ENCODE assay signal across 9 cellular contexts in the genomic region with DNA sequence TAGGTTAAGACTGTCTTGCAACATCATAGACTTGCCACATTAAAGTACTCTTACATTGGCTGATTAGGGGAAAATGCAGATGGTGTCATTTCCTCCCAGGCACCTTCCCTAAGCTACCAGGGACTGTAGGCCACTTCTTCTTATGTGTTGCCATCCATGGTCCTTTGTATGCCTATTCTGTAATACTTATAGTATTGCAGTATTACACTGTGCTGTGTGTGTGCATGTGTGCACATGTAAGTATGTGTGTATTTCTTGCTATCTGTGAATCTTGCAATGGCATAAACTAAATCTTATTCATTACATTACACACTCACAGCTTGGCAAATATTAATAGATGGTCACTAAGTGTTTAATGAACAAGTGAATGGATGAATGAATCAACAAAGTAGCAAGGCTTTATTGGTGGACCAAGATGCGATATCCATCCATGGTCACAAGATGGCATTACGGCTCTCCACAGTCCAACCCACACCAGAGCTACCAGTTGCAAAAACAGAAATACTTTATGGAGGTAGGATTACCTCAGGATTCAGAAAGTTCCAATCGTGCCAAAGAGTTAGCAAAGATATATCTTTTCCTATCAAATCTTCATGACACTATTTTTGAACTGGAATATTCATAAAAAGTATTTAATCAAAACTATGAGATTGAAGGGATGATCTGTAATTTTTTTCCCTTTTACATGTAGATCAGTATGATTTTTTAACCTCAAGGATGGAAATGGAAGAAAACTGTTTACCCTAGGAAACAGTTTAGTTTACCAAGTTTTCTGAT.
DNase-seq lines count a peak whose midpoint lies in the region; ATAC-seq and TF ChIP-seq lines count a peak whose summit lies in the region.
"Had no signal": no experiment of that assay in that cellular context is flagged by ENCODE, and none has a peak within 500 bp of the region (broad histone marks: within the 10 kb centered on the region; RNA-seq: fewer than 3 reads in every experiment).

No MANE protein-coding gene starts in this region.

- no peaks in the 10 kb centered on the region for H3K79me2 ChIP-seq in OCI-LY7 (ENCODE audit: insufficient read depth, low read depth, low read length)

- no TSS peak for BruUV-seq in OCI-LY7 (replicated peaks; lab: Mats Ljungman, UMichigan)

- no peak overlapping the region for H3K4me2 ChIP-seq in OCI-LY7 (ENCODE audit: low read length)

- peaks cover 10% of the 10 kb centered on the region for H3K4me1 ChIP-seq in OCI-LY7 (ENCODE audit: insufficient read depth, low read length, poor library complexity, severe bottlenecking)
- no peaks in the 10 kb centered on the region for H3K4me1 ChIP-seq in breast epithelium
- no peaks in the 10 kb centered on the region for H3K4me1 ChIP-seq in left lung
- no peaks in the 10 kb centered on the region for H3K4me1 ChIP-seq in upper lobe of right lung

- H2AFZ ChIP-seq in OCI-LY7 (ENCODE audit: low read length), result no peak overlapping the region

- H4K20me1 ChIP-seq in OCI-LY7 (ENCODE audit: insufficient read depth, low read length), result no peaks in the 10 kb centered on the region

- no peaks in the 10 kb centered on the region for H3K9me2 ChIP-seq in OCI-LY7 (ENCODE audit: insufficient read depth, low read length)

- TF ChIP-seq CTCF in OCI-LY7 (conservative IDR thresholded peaks at IDR 0.05; ENCODE audit: low read length) (peak; percentile 92), breast epithelium (IDR thresholded peaks at IDR 0.05) (peak in 2 of 3 donors; percentile 42 to 49), left lung (IDR thresholded peaks at IDR 0.05) (peak; percentile 24 to 39), upper lobe of right lung (IDR thresholded peaks at IDR 0.05) (peak; percentile 58)

- POLR2A ChIA-PET in OCI-LY7 (lab: Charles Lee), result interaction anchor here (0.7 to 1.0 kb wide), 6 partner anchors 25 to 1075 kb away, joined by 3 read pairs; a partner anchor contains a TSS

- no peak for TF ChIP-seq POLR2A in breast epithelium (IDR thresholded peaks at IDR 0.05)

- H3K27me3 ChIP-seq in breast epithelium (no peaks in the 10 kb centered on the region), left lung (no peaks in the 10 kb centered on the region), upper lobe of right lung (no peaks in the 10 kb centered on the region)

- H3K36me3 ChIP-seq in OCI-LY7 (ENCODE audit: insufficient read depth, low read length) (no peaks in the 10 kb centered on the region), breast epithelium (no peaks in the 10 kb centered on the region), left lung (peaks cover 0 to 7% of the 10 kb centered on the region in 2 donors), upper lobe of right lung (peaks cover 8% of the 10 kb centered on the region)

- H3K9me3 ChIP-seq in OCI-LY7 (ENCODE audit: low read length) (no peaks in the 10 kb centered on the region), breast epithelium (no peaks in the 10 kb centered on the region), left lung (no peaks in the 10 kb centered on the region), upper lobe of right lung (no peaks in the 10 kb centered on the region)

- peak; percentile 63 for DNase-seq in DMS 273 (lab: John Stamatoyannopoulos, UW; ENCODE audit: unreplicated experiment)
- DNase-seq in OCI-LY7 (ENCODE audit: low spot score), result peak; percentile 53
- DNase-seq in breast epithelium (ENCODE audit: low spot score in 2 of 2), result no peak
- no peak for DNase-seq in left lung
- DNase-seq in upper lobe of right lung, result no peak
- no peak for DNase-seq in cortex of kidney (lab: John Stamatoyannopoulos, UW)
- DNase-seq: activated B cell treated with CpG ODN at 0.5 μM for 24 hours had no signal

- no peak overlapping the region for H3K27ac ChIP-seq in OCI-LY7 (ENCODE audit: low read depth, low read length, poor library complexity, severe bottlenecking)
- no peak overlapping the region for H3K27ac ChIP-seq in breast epithelium
- no peak overlapping the region for H3K27ac ChIP-seq in left lung
- no peak overlapping the region for H3K27ac ChIP-seq in upper lobe of right lung

- CTCF ChIA-PET in OCI-LY7 (lab: Charles Lee; ENCODE audit: unreplicated experiment), result interaction anchor here (0.6 to 1.7 kb wide), 2 partner anchors 192 to 254 kb away, joined by 3 to 6 read pairs; no protein-coding TSS in a partner anchor

- intact Hi-C loops in OCI-LY7 (cut with micrococcal nuclease; ENCODE audit: unreplicated experiment), result loop anchor here (1.0 to 5.0 kb wide), 4 partner anchors 98 to 309 kb away; a partner anchor contains a TSS
- intact Hi-C loops in breast epithelium (cut with DNase I; ENCODE audit: low total_unique reads), result no loop called here
- intact Hi-C loops in left lung (cut with DNase I), result no loop called here
- intact Hi-C loops in upper lobe of right lung (cut with DNase I), result no loop called here

- peak; percentile 63 for ATAC-seq in GM19025 (IDR thresholded peaks at IDR 0.05; ENCODE audit: low read depth, unreplicated experiment)
- ATAC-seq in HG03460 (IDR thresholded peaks at IDR 0.05; ENCODE audit: unreplicated experiment), result peak; percentile 74
- ATAC-seq in left lung, result peak; percentile 87
- ATAC-seq in upper lobe of right lung, result peak; percentile 86

- no peak overlapping the region for H3K4me3 ChIP-seq in OCI-LY7 (ENCODE audit: low read depth, low read length, poor library complexity, severe bottlenecking)
- no peak overlapping the region for H3K4me3 ChIP-seq in breast epithelium
- H3K4me3 ChIP-seq in left lung, result no peak overlapping the region
- no peak overlapping the region for H3K4me3 ChIP-seq in upper lobe of right lung

Comparison
In these comparisons a context has a peak if more than half of its experiments do, and no peak if none do; other contexts are left out.
1. DNase-seq: peak in DMS 273 (single experiment) and OCI-LY7 (single experiment); none in breast epithelium (0 of 2), left lung (0 of 2), upper lobe of right lung (single experiment) and cortex of kidney (single experiment).
2. CTCF ChIP-seq: peak in every context shown above with its lines; median percentile 92 in OCI-LY7; 58 in upper lobe of right lung; 46 in breast epithelium; 32 in left lung.
3. Peak in every context shown above with its lines, with median percentiles within 50 percentile points of each other: ATAC-seq.